ENCODE assay signal across 8 cellular contexts in the genomic region with DNA sequence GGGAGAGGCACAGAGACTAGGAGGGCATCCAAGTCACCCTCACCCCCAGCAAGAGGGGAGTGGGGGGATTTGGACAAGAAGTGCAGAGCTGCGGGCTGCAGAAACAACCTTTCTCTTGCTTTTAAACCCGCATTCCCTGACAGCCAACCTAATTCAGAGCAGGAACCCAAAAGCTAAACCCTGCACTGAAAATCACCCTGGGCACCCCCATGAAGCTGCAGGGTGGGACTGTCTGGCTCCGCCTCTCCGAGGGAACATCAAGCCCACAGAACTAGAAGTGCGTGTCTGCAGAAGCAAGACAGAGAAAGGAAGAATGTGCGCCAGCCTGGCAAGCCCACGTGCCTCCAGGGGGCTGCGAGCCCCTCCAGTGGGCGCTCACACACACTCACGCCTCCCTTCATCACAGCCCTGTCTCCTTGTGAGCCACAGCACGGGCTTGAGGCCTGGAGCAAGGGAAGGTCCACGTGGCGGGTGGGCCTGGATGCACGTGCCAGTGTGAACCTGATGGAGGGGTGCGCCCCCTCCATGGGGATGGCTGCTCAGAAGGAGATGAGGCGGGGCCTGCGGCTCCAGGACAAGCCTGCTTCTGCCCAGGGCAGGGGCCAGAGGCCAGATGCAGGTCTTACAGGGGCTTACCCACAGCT. TPM values are rescaled to one million over a fixed set of nuclear protein-coding genes. Genes with fewer than 3 reads are reported as not detected.
DNase-seq lines count a peak whose midpoint lies in the region; ATAC-seq, FAIRE-seq and TF ChIP-seq lines count a peak whose summit lies in the region.

No MANE protein-coding gene starts in this region.

- peak; percentile 50 for DNase-seq in GM12865 (ENCODE audit: low read depth)
- DNase-seq in SK-N-MC (ENCODE audit: low read depth, low spot score): no peak
- DNase-seq in H1 (ENCODE audit: low read depth in 1 of 2, low spot score in 2 of 2): no peak
- no peak for DNase-seq in neural progenitor cell (ENCODE audit: low spot score)
- DNase-seq in AML-193 (lab: John Stamatoyannopoulos, UW): no peak

- H3K79me2 ChIP-seq in H1 (ENCODE audit: control insufficient read depth in 1 of 2, insufficient read depth in 2 of 2, low read length in 2 of 2) (peaks cover 0 to 31% of the 10 kb centered on the region in 2 experiments; a peak in 1 of 4 replicates), neural progenitor cell (ENCODE audit: low read depth) (no peaks in the 10 kb centered on the region)

- peak overlapping the region; percentile 80 for H4K91ac ChIP-seq in H1 (replicated peaks; ENCODE audit: insufficient read length, low read length)

- CTCF ChIA-PET in H1 (lab: Charles Lee; ENCODE audit: partially characterized antibody): interaction anchor here (0.5 to 11.1 kb wide), 13 partner anchors 12 to 108 kb away, joined by 3 to 198 read pairs (median 5); a partner anchor contains a TSS

- H3K4me3 Mint-ChIP-seq in neural progenitor cell: peak overlapping the region; percentile 58

- WGBS in H1 (ENCODE audit: extremely low coverage in 1 of 2, insufficient coverage in 1 of 2, insufficient read length in 1 of 2, insufficient replicate concordance in 2 of 2, low coverage in 1 of 2, low lambda C conversion rate in 2 of 2, missing lambda C conversion rate in 1 of 2), 2 experiments: 51% methylated on average over 16 of the region's 17 CpGs; no CpG with 5 or more reads in 1 of the 2 experiments

- peak overlapping the region; percentile 82 for H3K27ac Mint-ChIP-seq in neural progenitor cell

- H3K4me1 Mint-ChIP-seq in neural progenitor cell: peaks cover 62% of the 10 kb centered on the region

- no peak overlapping the region for H3K14ac ChIP-seq in H1 (ENCODE audit: insufficient read length)

- no peaks in the 10 kb centered on the region for H3K9me3 Mint-ChIP-seq in neural progenitor cell

- peak overlapping the region; percentile 92 for H2BK5ac ChIP-seq in H1 (ENCODE audit: low read depth, low read length)

- no peak for ATAC-seq in GM19452 (IDR thresholded peaks at IDR 0.05; ENCODE audit: unreplicated experiment)
- ATAC-seq in GM21825 (IDR thresholded peaks at IDR 0.05; ENCODE audit: unreplicated experiment): no peak
- ATAC-seq in GM21619 (IDR thresholded peaks at IDR 0.05; ENCODE audit: unreplicated experiment): no peak

- no peak for TF ChIP-seq CTCF in GM12865 (IDR thresholded peaks at IDR 0.05; ENCODE audit: insufficient read depth, low read depth, low read length, missing control alignments)
- TF ChIP-seq CTCF in H1 (IDR thresholded peaks at IDR 0.05; ENCODE audit: control extremely low read depth in 1 of 3, insufficient read depth in 1 of 3, low read depth in 1 of 3, low read length in 3 of 3): no peak
- TF ChIP-seq CTCF in neural progenitor cell (IDR thresholded peaks at IDR 0.05): no peak

- peak overlapping the region; percentile 34 for H3K4me3 ChIP-seq in GM12865 (ENCODE audit: low read depth, low read length)
- H3K4me3 ChIP-seq in SK-N-MC: peak overlapping the region; percentile 74
- peak overlapping the region in 3 of 4 experiments; percentile 1 to 43 (median 19); a peak in 4 of 8 replicates for H3K4me3 ChIP-seq in H1 (ENCODE audit: extremely low read depth in 1 of 4, insufficient read depth in 2 of 4, low read depth in 3 of 4, low read length in 4 of 4)
- no peak overlapping the region for H3K4me3 ChIP-seq in neural progenitor cell

- no peaks in the 10 kb centered on the region for H3K23me2 ChIP-seq in H1 (ENCODE audit: low read depth, low read length)

- peak overlapping the region; percentile 59 for H3K9ac ChIP-seq in SK-N-MC (ENCODE audit: insufficient read length)
- no peak overlapping the region for H3K9ac ChIP-seq in H1 (replicated peaks in 1 of 4; ENCODE audit: extremely low read depth in 1 of 4, low read depth in 3 of 4, low read length in 3 of 4)
- H3K9ac ChIP-seq in neural progenitor cell: no peak overlapping the region

- POLR2A ChIA-PET in H1 (lab: Charles Lee; ENCODE audit: partially characterized antibody): interaction anchor here (0.8 to 2.5 kb wide), 12 partner anchors 9 to 144 kb away, joined by 3 to 13 read pairs (median 4); a partner anchor contains a TSS

- H2BK20ac ChIP-seq in H1 (ENCODE audit: low read length): no peak overlapping the region

- no peaks in the 10 kb centered on the region for H3K27me3 ChIP-seq in H1 (replicated peaks in 1 of 4; ENCODE audit: control insufficient read depth in 3 of 4, extremely low read depth in 1 of 4, insufficient read depth in 3 of 4, low read length in 3 of 4)
- no peaks in the 10 kb centered on the region for H3K27me3 ChIP-seq in neural progenitor cell

- H3K9me3 ChIP-seq in SK-N-MC (ENCODE audit: low read depth, low read length) (no peaks in the 10 kb centered on the region), H1 (ENCODE audit: insufficient read depth in 2 of 2, low read depth in 1 of 2, low read length in 1 of 2) (no peaks in the 10 kb centered on the region), neural progenitor cell (ENCODE audit: low read depth) (no peaks in the 10 kb centered on the region)

- H3K4ac ChIP-seq in H1 (replicated peaks; ENCODE audit: insufficient read length, low read depth, low read length): peak overlapping the region; percentile 82

- no peak overlapping the region for H3K23ac ChIP-seq in H1 (ENCODE audit: insufficient read length)

- H3K4me2 ChIP-seq in H1 (ENCODE audit: insufficient read depth in 1 of 2, low read depth in 2 of 2, low read length in 2 of 2) (peak overlapping the region; percentile 49 to 57), neural progenitor cell (peak overlapping the region; percentile 62)

- H2AK5ac ChIP-seq in H1 (ENCODE audit: low read depth, low read length): no peak overlapping the region

- no peak for FAIRE-seq in H1 (lab: Jason Lieb, UNC)

- H4K20me1 ChIP-seq in H1 (replicated peaks in 1 of 2; ENCODE audit: control insufficient read depth in 1 of 2, insufficient read depth in 2 of 2, low read length in 2 of 2) (peaks cover 8 to 11% of the 10 kb centered on the region in 2 experiments), neural progenitor cell (ENCODE audit: low read depth) (no peaks in the 10 kb centered on the region)

- TF ChIP-seq RAD21 in H1 (IDR thresholded peaks at IDR 0.05 in 1 of 2, conservative IDR thresholded peaks at IDR 0.05 in 1 of 2; ENCODE audit: low read depth in 2 of 2, low read length in 2 of 2): no peak

- H2BK12ac ChIP-seq in H1 (ENCODE audit: low read depth, low read length): peak overlapping the region; percentile 89

- no peak for TF ChIP-seq EP300 in H1 (IDR thresholded peaks at IDR 0.05; ENCODE audit: borderline replicate concordance in 1 of 2, low read depth in 2 of 2, low read length in 2 of 2)

- H4K8ac ChIP-seq in H1 (ENCODE audit: extremely low read depth, insufficient read depth, low read length): peak overlapping the region; percentile 45

- H3K36me3 Mint-ChIP-seq in neural progenitor cell: peaks cover 2% of the 10 kb centered on the region

- H3K27ac ChIP-seq in SK-N-MC (peak overlapping the region; percentile 92), H1 (ENCODE audit: low read depth, low read length) (peak overlapping the region; percentile 6; the same call in 1 of the 2 replicates), neural progenitor cell (no peak overlapping the region)

- peak overlapping the region; percentile 62 for H3K18ac ChIP-seq in H1 (ENCODE audit: extremely low read depth, low read length)

- H2BK15ac ChIP-seq in H1 (ENCODE audit: low read length): peak overlapping the region; percentile 74; the same call in 1 of the 2 replicates

- H4K5ac ChIP-seq in H1 (ENCODE audit: insufficient read length, low read depth, low read length): peak overlapping the region; percentile 13

- H3K36me3 ChIP-seq in SK-N-MC (ENCODE audit: insufficient read depth, low read length) (peaks cover 9% of the 10 kb centered on the region; the same call in 1 of the 2 replicates), H1 (ENCODE audit: control insufficient read depth in 2 of 4, insufficient read depth in 4 of 4, low read length in 3 of 4) (peaks cover 0 to 11% (median 2%) of the 10 kb centered on the region in 4 experiments; a peak in 2 of 8 replicates), neural progenitor cell (no peaks in the 10 kb centered on the region)

- peaks cover 11 to 46% (median 35%) of the 10 kb centered on the region in 4 experiments for H3K4me1 ChIP-seq in H1 (replicated peaks in 1 of 4; ENCODE audit: control insufficient read depth in 3 of 4, insufficient read depth in 4 of 4, low read length in 3 of 4)
- H3K4me1 ChIP-seq in neural progenitor cell: peaks cover 37% of the 10 kb centered on the region

- H2BK120ac ChIP-seq in H1 (replicated peaks; ENCODE audit: low read depth, low read length): no peak overlapping the region

- peaks cover 8% of the 10 kb centered on the region for H3K79me1 ChIP-seq in H1 (ENCODE audit: low read depth, low read length)

- no peak for TF ChIP-seq POLR2A in H1 (IDR thresholded peaks at IDR 0.05; ENCODE audit: control extremely low read depth in 1 of 2, low read depth in 2 of 2, low read length in 2 of 2)

- peaks cover 2% of the 10 kb centered on the region for H3K27me3 Mint-ChIP-seq in neural progenitor cell (ENCODE audit: insufficient read depth, low read depth)

- H3K56ac ChIP-seq in H1 (replicated peaks; ENCODE audit: insufficient read length, low read depth, low read length): no peak overlapping the region

- peaks cover 22% of the 10 kb centered on the region for H3F3A ChIP-seq in neural progenitor cell (ENCODE audit: low read depth)

- H2AFZ ChIP-seq in H1 (ENCODE audit: low read length) (no peak overlapping the region), neural progenitor cell (replicated peaks) (peak overlapping the region; percentile 65)

TF ChIP-seq in H1, 55 proteins besides CTCF, POLR2A, EP300 and RAD21:
- TF ChIP-seq BCL11A (IDR thresholded peaks at IDR 0.05; ENCODE audit: low read depth in 2 of 2, low read length in 2 of 2): no peak
- TF ChIP-seq, protein P1, sequence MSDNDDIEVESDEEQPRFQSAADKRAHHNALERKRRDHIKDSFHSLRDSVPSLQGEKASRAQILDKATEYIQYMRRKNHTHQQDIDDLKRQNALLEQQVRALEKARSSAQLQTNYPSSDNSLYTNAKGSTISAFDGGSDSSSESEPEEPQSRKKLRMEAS (IDR thresholded peaks at IDR 0.05): peak; percentile 76

RNA-seq across cellular contexts. Expression of a gene that starts 27.8 kb away (rescaled TPM):
- 52.7 and 55.1 TPM in 2 replicates for total RNA-seq in H1 (2021; fragmentation: NEBNext Ultra II Directional; extraction: Animal tissue kit (Norgen Biotek cat#: 25700))
- 15.8 and 23.3 TPM in 2 replicates for polyA plus RNA-seq in H1 (2011; rRNA removed)
- 23.1 TPM for polyA plus RNA-seq in H1 (2011; cell fraction: cytosol; rRNA removed)
- 16.1 TPM for polyA plus RNA-seq in H1 (2011; cell fraction: nucleus; rRNA removed)
- polyA plus RNA-seq in H1 (2012, experiment 1 of 2): 44.2 to 49.8 TPM (median 48.1 TPM) in 4 replicates
- polyA plus RNA-seq in H1 (2012, experiment 2 of 2): 34.1 TPM
- polyA plus RNA-seq in H1 (2013, experiment 1 of 2): 29.7 TPM
- 29.0 TPM for polyA plus RNA-seq in H1 (2013, experiment 2 of 2)
- 10.0 and 14.9 TPM in 2 replicates for polyA minus RNA-seq in H1 (2011; rRNA and poly(A)+ RNA removed)
- polyA minus RNA-seq in H1 (2011; cell fraction: cytosol; rRNA and poly(A)+ RNA removed): 14.5 TPM
- 12.4 TPM for polyA minus RNA-seq in H1 (2011; cell fraction: nucleus; rRNA and poly(A)+ RNA removed)
- 25.9 and 37.3 TPM in 2 replicates for total RNA-seq in neural progenitor cell (ENCODE audit: low replicate concordance)
